13 cellular contexts compared by ENCODE assay signal in genomic region chr6:99490608-99491007, GRCh38. TPM values are rescaled to one million over a fixed set of nuclear protein-coding genes. Genes with fewer than 3 reads are reported as not detected.
DNase-seq lines count a peak whose midpoint lies in the region; ATAC-seq and TF ChIP-seq lines count a peak whose summit lies in the region.
"Had no signal": no experiment of that assay in that cellular context is flagged by ENCODE, and none has a peak within 500 bp of the region (broad histone marks: within the 10 kb centered on the region; RNA-seq: fewer than 3 reads in every experiment).

No MANE protein-coding gene starts in this region.

- no peaks in the 10 kb centered on the region for H3K27me3 Mint-ChIP-seq in CD4-positive, alpha-beta memory T cell
- no peaks in the 10 kb centered on the region for H3K27me3 Mint-ChIP-seq in activated naive CD8-positive, alpha-beta T cell treated with anti-CD3 and anti-CD28 coated beads, Interleukin-2, amount 50 U/mL, for 24 hours

- TF ChIP-seq CTCF in colonic mucosa (IDR thresholded peaks at IDR 0.05) (no peak), mucosa of descending colon (IDR thresholded peaks at IDR 0.05) (no peak)

- no peak overlapping the region for H3K9ac ChIP-seq in colonic mucosa (ENCODE audit: low read depth in 2 of 2, low read length in 2 of 2)
- H3K9ac ChIP-seq: GM23248 had no signal

- no peak overlapping the region for H3K4me3 ChIP-seq in CD4-positive, alpha-beta memory T cell (ENCODE audit: low read length in 2 of 2)
- H3K4me3 ChIP-seq in colonic mucosa = no peak overlapping the region
- H3K4me3 ChIP-seq in mucosa of descending colon = no peak overlapping the region
- H3K4me3 ChIP-seq: GM23248 had no signal

- peak; percentile 28 to 44 (median 44) for DNase-seq in CD4-positive, alpha-beta memory T cell
- DNase-seq in HT-29 (ENCODE audit: low spot score) = peak; percentile 4
- DNase-seq in colonic mucosa = peak; percentile 27
- peak in 2 of 3 donors; percentile 30 to 52 for DNase-seq in mucosa of descending colon
- DNase-seq in NCI-H2107 treated with DMSO at 0.1 percent for 48 hours (lab: John Stamatoyannopoulos, UW; ENCODE audit: unreplicated experiment) = no peak
- no peak for DNase-seq in activated naive CD8-positive, alpha-beta T cell treated with anti-CD3 and anti-CD28 coated beads, Interleukin-2, amount 50 U/mL, for 24 hours
- DNase-seq: ACHN, GF-D8, GM23248, KBM-7 had no signal

- no peak overlapping the region for H3K27ac ChIP-seq in CD4-positive, alpha-beta memory T cell (ENCODE audit: low read depth, low read length)
- no peak overlapping the region for H3K27ac ChIP-seq in colonic mucosa
- H3K27ac ChIP-seq: GM23248, HL-60 had no signal

- H3K9me3 ChIP-seq in CD4-positive, alpha-beta memory T cell (ENCODE audit: control insufficient read depth in 1 of 2, low read length in 2 of 2) = no peaks in the 10 kb centered on the region
- H3K9me3 ChIP-seq in colonic mucosa = no peaks in the 10 kb centered on the region
- no peaks in the 10 kb centered on the region for H3K9me3 ChIP-seq in mucosa of descending colon

- peaks cover 11 to 18% (median 13%) of the 10 kb centered on the region in 4 donors for H3K4me1 Mint-ChIP-seq in CD4-positive, alpha-beta memory T cell
- H3K4me1 Mint-ChIP-seq in activated naive CD8-positive, alpha-beta T cell treated with anti-CD3 and anti-CD28 coated beads, Interleukin-2, amount 50 U/mL, for 24 hours = peaks cover 7% of the 10 kb centered on the region

- H3K36me3 Mint-ChIP-seq in CD4-positive, alpha-beta memory T cell = peaks cover 13 to 23% of the 10 kb centered on the region in 2 donors
- peaks cover 14% of the 10 kb centered on the region for H3K36me3 Mint-ChIP-seq in activated naive CD8-positive, alpha-beta T cell treated with anti-CD3 and anti-CD28 coated beads, Interleukin-2, amount 50 U/mL, for 24 hours (ENCODE audit: low read depth)

- intact Hi-C loops in CD4-positive, alpha-beta memory T cell (cut with micrococcal nuclease) = loop anchor here (1.0 kb wide), 1 partner anchor 31 kb away; no protein-coding TSS in a partner anchor
- intact Hi-C loops in colonic mucosa (cut with DNase I) (no loop called here), mucosa of descending colon (cut with DNase I, micrococcal nuclease) (no loop called here)

- H3K9me3 Mint-ChIP-seq in CD4-positive, alpha-beta memory T cell = no peaks in the 10 kb centered on the region
- H3K9me3 Mint-ChIP-seq in activated naive CD8-positive, alpha-beta T cell treated with anti-CD3 and anti-CD28 coated beads, Interleukin-2, amount 50 U/mL, for 24 hours = no peaks in the 10 kb centered on the region

- H3K36me3 ChIP-seq in CD4-positive, alpha-beta memory T cell (ENCODE audit: insufficient read depth, low read length) = peaks cover 5% of the 10 kb centered on the region
- no peaks in the 10 kb centered on the region for H3K36me3 ChIP-seq in colonic mucosa
- no peaks in the 10 kb centered on the region for H3K36me3 ChIP-seq in mucosa of descending colon (ENCODE audit: low read depth)

- H3K27ac Mint-ChIP-seq in CD4-positive, alpha-beta memory T cell = peak overlapping the region; percentile 42 to 82 (median 69)
- H3K27ac Mint-ChIP-seq in activated naive CD8-positive, alpha-beta T cell treated with anti-CD3 and anti-CD28 coated beads, Interleukin-2, amount 50 U/mL, for 24 hours = no peak overlapping the region

- ATAC-seq in mucosa of descending colon = peak; percentile 85
- no peak for ATAC-seq in GM18909 (IDR thresholded peaks at IDR 0.05; ENCODE audit: poor library complexity, unreplicated experiment)
- ATAC-seq in activated naive CD8-positive, alpha-beta T cell treated with anti-CD3 and anti-CD28 coated beads, Interleukin-2, amount 50 U/mL, for 24 hours = no peak
- ATAC-seq: Panc1 had no signal

- CTCF ChIA-PET in CD4-positive, alpha-beta memory T cell (lab: Charles Lee; ENCODE audit: partially characterized antibody) = interaction anchor here (0.9 kb wide), 1 partner anchor 20 kb away, joined by 3 read pairs; no protein-coding TSS in a partner anchor

- H3K4me3 Mint-ChIP-seq in CD4-positive, alpha-beta memory T cell = peak overlapping the region in 7 of 8 donors; percentile 4 to 60 (median 49)
- H3K4me3 Mint-ChIP-seq in activated naive CD8-positive, alpha-beta T cell treated with anti-CD3 and anti-CD28 coated beads, Interleukin-2, amount 50 U/mL, for 24 hours = no peak overlapping the region

- POLR2A ChIA-PET in CD4-positive, alpha-beta memory T cell (lab: Charles Lee; ENCODE audit: partially characterized antibody) = interaction anchor here (1.4 kb wide), 1 partner anchor 65 kb away, joined by 4 read pairs; no protein-coding TSS in a partner anchor

- H3K4me1 ChIP-seq in CD4-positive, alpha-beta memory T cell (ENCODE audit: insufficient read depth, low read length) = peaks cover 15% of the 10 kb centered on the region
- H3K4me1 ChIP-seq in colonic mucosa = no peaks in the 10 kb centered on the region
- peaks cover 4% of the 10 kb centered on the region for H3K4me1 ChIP-seq in mucosa of descending colon (ENCODE audit: low read depth)

- no peaks in the 10 kb centered on the region for H3K27me3 ChIP-seq in CD4-positive, alpha-beta memory T cell (ENCODE audit: insufficient read depth, low read length)
- H3K27me3 ChIP-seq in colonic mucosa = no peaks in the 10 kb centered on the region

RNA-seq across cellular contexts. Expression of gene USP45, which starts 24.6 kb away (rescaled TPM):
- total RNA-seq in CD4-positive, alpha-beta memory T cell = 10 to 100 TPM; 13.5 to 15.4 TPM
- polyA plus RNA-seq in CD4-positive, alpha-beta memory T cell = 1 to 10 TPM; 3.7 to 4.2 TPM
- total RNA-seq in HT-29 (2014; rRNA removed; shearing (Covaris generic)) = 3.6 and 4.3 TPM in 2 replicates
- total RNA-seq in colonic mucosa (10 to 100 TPM; 11.0 to 16.0 TPM), mucosa of descending colon (10 to 100 TPM in 2 of 3 donors, 1 to 10 TPM in 1; 9.4 to 18.0 (median 16.1) TPM)

Comparison
In these comparisons a context has a peak if more than half of its experiments do, and no peak if none do; other contexts are left out.
1. DNase-seq: peak in CD4-positive, alpha-beta memory T cell (5 of 5), HT-29 (single experiment), colonic mucosa (single experiment) and mucosa of descending colon (2 of 3); none in NCI-H2107 treated with DMSO at 0.1 percent for 48 hours (single experiment) and activated naive CD8-positive, alpha-beta T cell treated with anti-CD3 and anti-CD28 coated beads, Interleukin-2, amount 50 U/mL, for 24 hours (single experiment).